In genomic region chr12:92899388-92900001, GRCh38 we compare ENCODE assay signal across 8 cellular contexts. TPM values are rescaled to one million over a fixed set of nuclear protein-coding genes. Genes with fewer than 3 reads are reported as not detected.
DNase-seq lines count a peak whose midpoint lies in the region; ATAC-seq and TF ChIP-seq lines count a peak whose summit lies in the region.

No MANE protein-coding gene starts in this region.

- peak overlapping the region; percentile 47 for H2AFZ ChIP-seq in osteoblast (ENCODE audit: low read length)

- peaks cover 22% of the 10 kb centered on the region for H3K4me1 ChIP-seq in osteoblast (ENCODE audit: insufficient read depth, low read length)

- H3K4me3 ChIP-seq in fibroblast of villous mesenchyme (ENCODE audit: low read depth, low read length) = peak overlapping the region; percentile 38
- H3K4me3 ChIP-seq in osteoblast (ENCODE audit: insufficient read depth, low read length) = peak overlapping the region; percentile 59

- POLR2A ChIA-PET in RWPE1 (lab: Yijun Ruan, JAX; ENCODE audit: low non-redundant PET) = no interaction called here

- H3K36me3 ChIP-seq in osteoblast (ENCODE audit: insufficient read depth, low read length) = no peaks in the 10 kb centered on the region

- DNase-seq in Daoy (ENCODE audit: low read depth) (peak; percentile 94), RWPE1 (ENCODE audit: low spot score) (peak; percentile 89), fibroblast of villous mesenchyme (ENCODE audit: low read depth) (peak; percentile 98), osteoblast (ENCODE audit: insufficient read length, low spot score, missing footprints) (peak; percentile 79)
- no peak for DNase-seq in activated naive CD4-positive, alpha-beta T cell (lab: John Stamatoyannopoulos, UW)

- ATAC-seq in HG03460 (IDR thresholded peaks at IDR 0.05; ENCODE audit: unreplicated experiment) (no peak), GM21723 (IDR thresholded peaks at IDR 0.05; ENCODE audit: unreplicated experiment) (no peak), GM19463 (IDR thresholded peaks at IDR 0.05; ENCODE audit: unreplicated experiment) (no peak)

- H3K9me3 ChIP-seq in osteoblast (ENCODE audit: low read depth, low read length) = no peaks in the 10 kb centered on the region

- H3K27ac ChIP-seq in RWPE1 (peak overlapping the region; percentile 82), osteoblast (ENCODE audit: low read depth, low read length) (peak overlapping the region; percentile 90)

- CTCF ChIA-PET in RWPE1 (lab: Yijun Ruan, JAX) = interaction anchor here (0.5 to 0.6 kb wide), 5 partner anchors 75 to 567 kb away, joined by 3 to 4 read pairs (median 3); no protein-coding TSS in a partner anchor

- H3K4me2 ChIP-seq in osteoblast (ENCODE audit: insufficient read depth, low read length) = peak overlapping the region; percentile 83

- H3K79me2 ChIP-seq in osteoblast (ENCODE audit: insufficient read depth, low read length) = peaks cover 72% of the 10 kb centered on the region

- TF ChIP-seq CTCF in RWPE1 (conservative IDR thresholded peaks at IDR 0.05; ENCODE audit: low read depth) (no peak), fibroblast of villous mesenchyme (IDR thresholded peaks at IDR 0.05; ENCODE audit: insufficient read depth, low read depth, low read length) (no peak), osteoblast (IDR thresholded peaks at IDR 0.05; ENCODE audit: extremely low read depth, low read depth, low read length) (no peak)

- no peaks in the 10 kb centered on the region for H3K27me3 ChIP-seq in osteoblast (ENCODE audit: insufficient read depth, low read length)

- H4K20me1 ChIP-seq in osteoblast (ENCODE audit: insufficient read depth, low read length) = peaks cover 3% of the 10 kb centered on the region

RNA-seq across cellular contexts. Expression of gene EEA1, which starts 29.6 kb away (rescaled TPM):
- total RNA-seq in Daoy (2014; rRNA removed; shearing (Covaris generic)) = 10.6 and 20.4 TPM in 2 replicates
- total RNA-seq in fibroblast of villous mesenchyme = 18.7 and 25.0 TPM in 2 replicates
- total RNA-seq in osteoblast = 32.9 and 40.7 TPM in 2 replicates

Comparison
In these comparisons a context has a peak if more than half of its experiments do, and no peak if none do; other contexts are left out.
1. DNase-seq: peak in Daoy (single experiment), RWPE1 (single experiment), fibroblast of villous mesenchyme (single experiment) and osteoblast (single experiment); none in activated naive CD4-positive, alpha-beta T cell (0 of 4).